Comparison of ENCODE assay signal across 9 cellular contexts in the genomic region with DNA sequence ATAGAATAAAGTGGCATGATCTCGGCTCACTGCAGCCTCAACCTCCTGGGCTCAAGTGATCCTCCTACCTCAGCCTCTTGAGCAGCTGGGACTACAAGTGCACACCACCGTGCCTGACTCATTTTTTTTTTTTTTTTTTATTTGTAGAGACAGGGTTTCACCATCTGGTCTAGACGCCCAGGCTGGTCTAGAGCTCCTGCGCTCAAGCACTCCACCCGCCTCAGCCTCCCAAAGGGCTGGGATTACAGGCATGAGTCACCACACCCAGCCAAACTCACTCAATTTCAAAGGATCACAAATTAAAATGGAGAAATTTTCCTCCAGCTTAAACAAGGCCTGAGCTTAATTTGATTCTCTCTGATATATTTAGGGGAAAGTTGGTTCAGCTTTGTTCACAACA. TPM values are rescaled to one million over a fixed set of nuclear protein-coding genes. Genes with fewer than 3 reads are reported as not detected.
DNase-seq lines count a peak whose midpoint lies in the region; ATAC-seq and TF ChIP-seq lines count a peak whose summit lies in the region.
"Had no signal": no experiment of that assay in that cellular context is flagged by ENCODE, and none has a peak within 500 bp of the region (broad histone marks: within the 10 kb centered on the region; RNA-seq: fewer than 3 reads in every experiment).

No MANE protein-coding gene starts in this region.

- H3K4me3 ChIP-seq in epithelial cell of esophagus (ENCODE audit: low read length), result no peak overlapping the region

- TF ChIP-seq CTCF in epithelial cell of esophagus (IDR thresholded peaks at IDR 0.05; ENCODE audit: insufficient read depth, low read depth, low read length, missing control alignments), result no peak

- DNase-seq in ELR (ENCODE audit: low read depth) (peak; percentile 89), NCI-H69 (lab: John Stamatoyannopoulos, UW) (peak; percentile 37), epithelial cell of esophagus (ENCODE audit: low read depth) (peak; percentile 92), renal cortical epithelial cell (ENCODE audit: low read depth) (peak; percentile 56), NCI-H187 treated with DMSO at 0.1 percent for 48 hours (lab: John Stamatoyannopoulos, UW) (no peak), DMS114 treated with DMSO at 0.1 percent for 48 hours (lab: John Stamatoyannopoulos, UW; ENCODE audit: unreplicated experiment) (no peak), C1 segment of cervical spinal cord (lab: John Stamatoyannopoulos, UW) (no peak)
- DNase-seq: stimulated activated CD8-positive, alpha-beta memory T cell treated with anti-CD3 and anti-CD28 coated beads, Interleukin-4, amount 100 ng/mL, for 48 hours had no signal

- no peak for ATAC-seq in GM18873 (IDR thresholded peaks at IDR 0.05; ENCODE audit: low FRiP score, unreplicated experiment)

RNA-seq across cellular contexts. Expression of a gene that starts 27.3 kb away (rescaled TPM):
- total RNA-seq in renal cortical epithelial cell, result 4.2 and 8.7 TPM in 2 replicates

RNA-seq across cellular contexts. Expression of a gene that starts 30.6 kb away (rescaled TPM):
- 291 and 378 TPM in 2 replicates for total RNA-seq in renal cortical epithelial cell

RNA-seq across cellular contexts. Expression of a gene that starts 31.2 kb away (rescaled TPM):
- 34.8 and 35.8 TPM in 2 replicates for total RNA-seq in renal cortical epithelial cell

Comparison
In these comparisons a context has a peak if more than half of its experiments do, and no peak if none do; other contexts are left out.
1. DNase-seq: peak in ELR (single experiment), NCI-H69 (single experiment), epithelial cell of esophagus (single experiment) and renal cortical epithelial cell (single experiment); none in NCI-H187 treated with DMSO at 0.1 percent for 48 hours (single experiment), DMS114 treated with DMSO at 0.1 percent for 48 hours (single experiment) and C1 segment of cervical spinal cord (0 of 14).